In the genomic region with DNA sequence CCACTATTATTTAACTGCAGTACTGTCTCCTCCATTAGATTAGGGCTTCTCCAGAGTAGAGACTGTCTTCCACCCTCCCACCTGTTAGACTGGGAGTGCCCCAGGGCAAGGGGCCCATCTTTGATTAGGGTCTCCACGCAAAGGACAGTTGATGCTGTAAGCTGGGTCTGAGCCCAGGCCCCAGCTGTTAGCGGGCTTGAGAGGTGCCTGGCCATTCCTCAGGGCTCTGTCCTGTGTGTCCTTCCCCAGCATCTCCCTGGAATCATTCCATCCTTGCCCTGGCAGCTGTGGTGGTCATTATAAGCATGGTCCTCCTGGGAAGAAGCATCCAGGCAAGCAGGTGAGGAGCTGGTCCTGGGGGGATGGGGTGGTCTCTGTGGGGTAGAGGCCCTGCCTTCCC, we compare ENCODE assay signal across 24 cellular contexts. TPM values are rescaled to one million over a fixed set of nuclear protein-coding genes. Genes with fewer than 3 reads are reported as not detected.
"Had no signal": no experiment of that assay in that cellular context is flagged by ENCODE, and none has a peak within 500 bp of the region (broad histone marks: within the 10 kb centered on the region; RNA-seq: fewer than 3 reads in every experiment).

No MANE protein-coding gene starts in this region.

- H3K27me3 ChIP-seq: ascending aorta had no signal

- ATAC-seq: activated CD4-positive, CD25-positive, alpha-beta regulatory T cell treated with anti-CD3 and anti-CD28 coated beads, Interleukin-2, amount 50 U/mL, for 24 hours; activated CD8-positive, alpha-beta T cell treated with anti-CD3 and anti-CD28 coated beads for 36 hours; activated naive CD8-positive, alpha-beta T cell treated with anti-CD3 and anti-CD28 coated beads, Interleukin-2, amount 50 U/mL, for 24 hours; activated T-cell treated with anti-CD3 and anti-CD28 coated beads, Interleukin-2, amount 50 U/mL, for 72 hours; Panc1; Right ventricle myocardium inferior; SK-N-SH treated with all-trans-retinoic acid at 6 μM for 48 hours had no signal

- H3K9me3 ChIP-seq: ascending aorta had no signal

- DNase-seq: activated CD4-positive, alpha-beta T cell treated with anti-CD3 and anti-CD28 coated beads for 4 hours; activated CD8-positive, alpha-beta memory T cell treated with anti-CD3 and anti-CD28 coated beads, Interleukin-2, amount 50 U/mL, for 4 hours; activated CD8-positive, alpha-beta T cell treated with anti-CD3 and anti-CD28 coated beads for 36 hours; activated naive CD4-positive, alpha-beta T cell; activated naive CD8-positive, alpha-beta T cell treated with anti-CD3 and anti-CD28 coated beads, Interleukin-2, amount 50 U/mL, for 24 hours; activated T-cell treated with anti-CD3 and anti-CD28 coated beads, Interleukin-2, amount 50 U/mL, for 72 hours; amniotic stem cell; Kasumi-1; NCI-H1048; NCI-H1930; NCI-H2107; NCI-H510A treated with DMSO at 0.1 percent for 48 hours; NCI-H69; NK-92 treated with Interleukin-12 subunit alpha and Interleukin-12 subunit beta, amount 100 ng/mL, for 24 hours; OCI-M1; RPMI8226; SW 1271 had no signal

- H3K4me3 ChIP-seq: ascending aorta had no signal

RNA-seq across cellular contexts. Expression of gene SLC51B, which starts 6.1 kb away (rescaled TPM):
- total RNA-seq: activated CD8-positive, alpha-beta T cell treated with anti-CD3 and anti-CD28 coated beads for 36 hours; activated T-cell treated with anti-CD3 and anti-CD28 coated beads, Interleukin-2, amount 50 U/mL, for 72 hours; activated T-helper 2 cell treated with anti-CD3 and anti-CD28 coated beads, Interferon-gamma antibody, Interleukin-2, Interleukin-4, amounts not matched to agents 10 μg/mL and 5 μg/mL and 100 μg/mL, durations not matched to agents 14 hours and 24 hours and 36 hours; ascending aorta; Right ventricle myocardium inferior; T-helper 1 cell treated with Interleukin-12 subunit alpha and Interleukin-12 subunit beta and Interleukin-4 antibody, amounts not matched to agents 30 ng/mL and 1 ng/mL, for 36 hours had no signal

RNA-seq across cellular contexts. Expression of gene RASL12, which starts 16.5 kb away (rescaled TPM):
- total RNA-seq: activated CD8-positive, alpha-beta T cell treated with anti-CD3 and anti-CD28 coated beads for 36 hours; activated T-cell treated with anti-CD3 and anti-CD28 coated beads, Interleukin-2, amount 50 U/mL, for 72 hours; activated T-helper 2 cell treated with anti-CD3 and anti-CD28 coated beads, Interferon-gamma antibody, Interleukin-2, Interleukin-4, amounts not matched to agents 10 μg/mL and 5 μg/mL and 100 μg/mL, durations not matched to agents 14 hours and 24 hours and 36 hours; T-helper 1 cell treated with Interleukin-12 subunit alpha and Interleukin-12 subunit beta and Interleukin-4 antibody, amounts not matched to agents 30 ng/mL and 1 ng/mL, for 36 hours had no signal

RNA-seq across cellular contexts. Expression of gene KBTBD13, which starts 25.3 kb away (rescaled TPM):
- total RNA-seq: activated CD8-positive, alpha-beta T cell treated with anti-CD3 and anti-CD28 coated beads for 36 hours; activated T-cell treated with anti-CD3 and anti-CD28 coated beads, Interleukin-2, amount 50 U/mL, for 72 hours; activated T-helper 2 cell treated with anti-CD3 and anti-CD28 coated beads, Interferon-gamma antibody, Interleukin-2, Interleukin-4, amounts not matched to agents 10 μg/mL and 5 μg/mL and 100 μg/mL, durations not matched to agents 14 hours and 24 hours and 36 hours; T-helper 1 cell treated with Interleukin-12 subunit alpha and Interleukin-12 subunit beta and Interleukin-4 antibody, amounts not matched to agents 30 ng/mL and 1 ng/mL, for 36 hours had no signal
